In genomic region chr2:15943378-15943851, GRCh38 we compare ENCODE assay signal across 9 cellular contexts. TPM values are rescaled to one million over a fixed set of nuclear protein-coding genes. Genes with fewer than 3 reads are reported as not detected.
A peak's percentile ranks its signal among the peaks of the same experiment; 100 is the strongest.
DNase-seq lines count a peak whose midpoint lies in the region; ATAC-seq, FAIRE-seq and TF ChIP-seq lines count a peak whose summit lies in the region.
"Had no signal": no experiment of that assay in that cellular context is flagged by ENCODE, and none has a peak within 500 bp of the region (broad histone marks: within the 10 kb centered on the region; RNA-seq: fewer than 3 reads in every experiment).

No MANE protein-coding gene starts in this region.

- peak overlapping the region; percentile 94 for H3K27ac Mint-ChIP-seq in nephron progenitor cell
- H3K27ac Mint-ChIP-seq in CD8-positive, alpha-beta memory T cell: no peak overlapping the region

- DNase-seq in D721Med (ENCODE audit: insufficient read length, low spot score): peak; percentile 60
- peak; percentile 80 for DNase-seq in nephron progenitor cell
- DNase-seq in CD8-positive, alpha-beta memory T cell: no peak
- DNase-seq in SKM-1 treated with dmso at 0.1 percent for 144 hours (lab: John Stamatoyannopoulos, UW; ENCODE audit: unreplicated experiment): no peak

- H3K9me3 ChIP-seq in HUES64 (ENCODE audit: insufficient read depth, low read depth, low read length): no peaks in the 10 kb centered on the region
- H3K9me3 ChIP-seq in CD8-positive, alpha-beta memory T cell (ENCODE audit: low read length): no peaks in the 10 kb centered on the region

- no peak for FAIRE-seq in D721Med (lab: Jason Lieb, UNC)
- FAIRE-seq: colon had no signal

- peak overlapping the region; percentile 95 for H3K4me3 ChIP-seq in HUES64 (ENCODE audit: low read length)
- no peak overlapping the region for H3K4me3 ChIP-seq in CD8-positive, alpha-beta memory T cell (ENCODE audit: low read length)

- peak overlapping the region; percentile 83 for H3K9ac ChIP-seq in HUES64 (ENCODE audit: low read depth, low read length)

- H3K27ac ChIP-seq in HUES64 (ENCODE audit: low read depth, low read length) (peak overlapping the region; percentile 71), cingulate gyrus (ENCODE audit: low read depth, low read length) (peak overlapping the region; percentile 61)
- no peak overlapping the region for H3K27ac ChIP-seq in CD8-positive, alpha-beta memory T cell (ENCODE audit: low read depth, low read length)

- 0% methylated on average over 2 of the region's 9 CpGs for WGBS in HUES64

- POLR2A ChIA-PET in CD8-positive, alpha-beta memory T cell (lab: Charles Lee): no interaction called here

- CTCF ChIA-PET in CD8-positive, alpha-beta memory T cell (lab: Charles Lee): no interaction called here

- H3K4me3 Mint-ChIP-seq in nephron progenitor cell: peak overlapping the region; percentile 96
- H3K4me3 Mint-ChIP-seq in CD8-positive, alpha-beta memory T cell: peak overlapping the region in 2 of 7 donors; percentile 52 to 61

- peaks cover 57% of the 10 kb centered on the region for H3K36me3 Mint-ChIP-seq in nephron progenitor cell (ENCODE audit: low read depth)
- H3K36me3 Mint-ChIP-seq in CD8-positive, alpha-beta memory T cell: no peaks in the 10 kb centered on the region

- H3K9me3 Mint-ChIP-seq in nephron progenitor cell: no peaks in the 10 kb centered on the region
- peaks cover 0 to 5% (median 1%) of the 10 kb centered on the region in 5 donors for H3K9me3 Mint-ChIP-seq in CD8-positive, alpha-beta memory T cell

- peaks cover 48% of the 10 kb centered on the region for H3K4me1 Mint-ChIP-seq in nephron progenitor cell
- H3K4me1 Mint-ChIP-seq in CD8-positive, alpha-beta memory T cell: peaks cover 4 to 24% (median 8%) of the 10 kb centered on the region in 3 donors

- peaks cover 4% of the 10 kb centered on the region for H3K27me3 Mint-ChIP-seq in nephron progenitor cell (ENCODE audit: low read depth, poor library complexity)
- peaks cover 38 to 39% of the 10 kb centered on the region in 2 donors for H3K27me3 Mint-ChIP-seq in CD8-positive, alpha-beta memory T cell

- H3K4me1 ChIP-seq in HUES64 (ENCODE audit: insufficient read depth, low read length): peaks cover 10% of the 10 kb centered on the region
- H3K4me1 ChIP-seq in CD8-positive, alpha-beta memory T cell (ENCODE audit: insufficient read depth, low read length): peaks cover 18% of the 10 kb centered on the region

- no peaks in the 10 kb centered on the region for H3K27me3 ChIP-seq in HUES64 (ENCODE audit: insufficient read depth, low read length)
- H3K27me3 ChIP-seq in CD8-positive, alpha-beta memory T cell (ENCODE audit: insufficient read depth, low read length, poor library complexity, severe bottlenecking): peaks cover 17% of the 10 kb centered on the region

- peak; percentile 54 for TF ChIP-seq CTCF in D721Med (IDR thresholded peaks at IDR 0.05; ENCODE audit: insufficient read depth, missing control alignments)
- TF ChIP-seq CTCF in nephron progenitor cell (IDR thresholded peaks at IDR 0.05): peak; percentile 82

- ATAC-seq in HG02970 (IDR thresholded peaks at IDR 0.05; ENCODE audit: low FRiP score, unreplicated experiment) (no peak), GM19351 (IDR thresholded peaks at IDR 0.05; ENCODE audit: unreplicated experiment) (no peak)

- H3K36me3 ChIP-seq in HUES64 (ENCODE audit: insufficient read depth, low read length): peaks cover 54% of the 10 kb centered on the region
- no peaks in the 10 kb centered on the region for H3K36me3 ChIP-seq in CD8-positive, alpha-beta memory T cell (ENCODE audit: insufficient read depth, low read length)

RNA-seq across cellular contexts. Expression of gene MYCN, which starts 3.1 kb away (rescaled TPM):
- polyA plus RNA-seq in HUES64 (2013, experiment 1 of 2): 75.7 TPM
- 76.3 TPM for polyA plus RNA-seq in HUES64 (2013, experiment 2 of 2)
- not detected for total RNA-seq in CD8-positive, alpha-beta memory T cell
- polyA plus RNA-seq in CD8-positive, alpha-beta memory T cell: not detected

Comparison
In these comparisons a context has a peak if more than half of its experiments do, and no peak if none do; other contexts are left out.
1. DNase-seq: peak in D721Med (single experiment) and nephron progenitor cell (single experiment); none in CD8-positive, alpha-beta memory T cell (0 of 5) and SKM-1 treated with dmso at 0.1 percent for 144 hours (single experiment).